25 cellular contexts compared by ENCODE assay signal in genomic region chr5:39205550-39205949, GRCh38. TPM values are rescaled to one million over a fixed set of nuclear protein-coding genes. Genes with fewer than 3 reads are reported as not detected.
A peak's percentile ranks its signal among the peaks of the same experiment; 100 is the strongest.
DNase-seq lines count a peak whose midpoint lies in the region; ATAC-seq and TF ChIP-seq lines count a peak whose summit lies in the region.
"Had no signal": no experiment of that assay in that cellular context is flagged by ENCODE, and none has a peak within 500 bp of the region (broad histone marks: within the 10 kb centered on the region; RNA-seq: fewer than 3 reads in every experiment).

No MANE protein-coding gene starts in this region.

- no peak for TF ChIP-seq EP300 in sigmoid colon (IDR thresholded peaks at IDR 0.05)

- no peak for DNase-seq in activated naive CD4-positive, alpha-beta T cell (lab: John Stamatoyannopoulos, UW)
- no peak for DNase-seq in T-helper 17 cell
- DNase-seq in activated naive CD8-positive, alpha-beta T cell treated with anti-CD3 and anti-CD28 coated beads, Interleukin-2, amount 50 U/mL, for 24 hours: no peak
- no peak for DNase-seq in stimulated activated effector memory CD8-positive, alpha-beta T cell treated with anti-CD3 and anti-CD28 coated beads, Interleukin-12 subunit alpha, Interleukin-12 subunit beta, amount 100 ng/mL, for 72 hours (ENCODE audit: low spot score in 2 of 2)
- no peak for DNase-seq in breast epithelium (ENCODE audit: low spot score in 2 of 2)
- no peak for DNase-seq in sigmoid colon
- DNase-seq: amniotic stem cell; C1 segment of cervical spinal cord; endodermal cell; esophagus squamous epithelium; HCEC 1CT; hypothalamus; left ventricle myocardium inferior; NCI-H1048; NCI-H2081; NCI-H226; ovary; RPMI8226; stimulated activated CD4-positive, alpha-beta T cell treated with anti-CD3 and anti-CD28 coated beads, Interleukin-12 subunit alpha, Interleukin-12 subunit beta, amount 100 ng/mL, for 4 hours; stomach; tibial artery had no signal

- intact Hi-C loops in breast epithelium (cut with DNase I; ENCODE audit: low total_unique reads) (loop anchor here (1.0 kb wide), 1 partner anchor 30 kb away; no protein-coding TSS in a partner anchor), sigmoid colon (cut with DNase I) (no loop called here)

- H3K36me3 Mint-ChIP-seq in activated naive CD4-positive, alpha-beta T cell treated with anti-CD3 and anti-CD28 coated beads, Interleukin-2, amount 50 U/mL, for 24 hours: no peaks in the 10 kb centered on the region
- peaks cover 9% of the 10 kb centered on the region for H3K36me3 Mint-ChIP-seq in T-helper 17 cell (ENCODE audit: low read depth)
- no peaks in the 10 kb centered on the region for H3K36me3 Mint-ChIP-seq in activated naive CD8-positive, alpha-beta T cell treated with anti-CD3 and anti-CD28 coated beads, Interleukin-2, amount 50 U/mL, for 24 hours (ENCODE audit: low read depth)
- H3K36me3 Mint-ChIP-seq in stimulated activated effector memory CD8-positive, alpha-beta T cell treated with anti-CD3 and anti-CD28 coated beads, Interleukin-12 subunit alpha, Interleukin-12 subunit beta, amount 100 ng/mL, for 72 hours: peaks cover 18% of the 10 kb centered on the region

- peak overlapping the region; percentile 94 for H3K4me3 Mint-ChIP-seq in activated naive CD4-positive, alpha-beta T cell treated with anti-CD3 and anti-CD28 coated beads, Interleukin-2, amount 50 U/mL, for 24 hours
- H3K4me3 Mint-ChIP-seq in T-helper 17 cell: peak overlapping the region; percentile 91
- peak overlapping the region; percentile 86 for H3K4me3 Mint-ChIP-seq in activated naive CD8-positive, alpha-beta T cell treated with anti-CD3 and anti-CD28 coated beads, Interleukin-2, amount 50 U/mL, for 24 hours
- H3K4me3 Mint-ChIP-seq in stimulated activated effector memory CD8-positive, alpha-beta T cell treated with anti-CD3 and anti-CD28 coated beads, Interleukin-12 subunit alpha, Interleukin-12 subunit beta, amount 100 ng/mL, for 72 hours: peak overlapping the region; percentile 85
- H3K4me3 Mint-ChIP-seq: endodermal cell had no signal

- WGBS in sigmoid colon, 2 donors: 75 to 76% methylated on average over 3 of the region's 3 CpGs

- no peaks in the 10 kb centered on the region for H3K4me1 ChIP-seq in breast epithelium
- H3K4me1 ChIP-seq in sigmoid colon: no peaks in the 10 kb centered on the region
- H3K4me1 ChIP-seq: esophagus squamous epithelium, left ventricle myocardium inferior, right atrium auricular region, tibial artery had no signal

- H3K36me3 ChIP-seq in breast epithelium: no peaks in the 10 kb centered on the region
- no peaks in the 10 kb centered on the region for H3K36me3 ChIP-seq in sigmoid colon
- H3K36me3 ChIP-seq: esophagus squamous epithelium, left ventricle myocardium inferior, ovary, right atrium auricular region, stomach, tibial artery had no signal

- no peaks in the 10 kb centered on the region for H3K9me3 ChIP-seq in T-helper 17 cell (ENCODE audit: control insufficient read depth, low read length, poor library complexity, severe bottlenecking)
- H3K9me3 ChIP-seq in breast epithelium: no peaks in the 10 kb centered on the region
- H3K9me3 ChIP-seq in sigmoid colon: no peaks in the 10 kb centered on the region
- H3K9me3 ChIP-seq: esophagus squamous epithelium, left ventricle myocardium inferior, ovary, right atrium auricular region, stomach, tibial artery had no signal

- H3K27ac ChIP-seq in breast epithelium (no peak overlapping the region), sigmoid colon (no peak overlapping the region)
- H3K27ac ChIP-seq: left ventricle myocardium inferior, ovary, right atrium auricular region, stomach, tibial artery had no signal

- H3K27me3 Mint-ChIP-seq in activated naive CD4-positive, alpha-beta T cell treated with anti-CD3 and anti-CD28 coated beads, Interleukin-2, amount 50 U/mL, for 24 hours: no peaks in the 10 kb centered on the region
- H3K27me3 Mint-ChIP-seq in T-helper 17 cell: no peaks in the 10 kb centered on the region
- H3K27me3 Mint-ChIP-seq in activated naive CD8-positive, alpha-beta T cell treated with anti-CD3 and anti-CD28 coated beads, Interleukin-2, amount 50 U/mL, for 24 hours: no peaks in the 10 kb centered on the region

- no peaks in the 10 kb centered on the region for H3K9me3 Mint-ChIP-seq in activated naive CD4-positive, alpha-beta T cell treated with anti-CD3 and anti-CD28 coated beads, Interleukin-2, amount 50 U/mL, for 24 hours
- no peaks in the 10 kb centered on the region for H3K9me3 Mint-ChIP-seq in activated naive CD8-positive, alpha-beta T cell treated with anti-CD3 and anti-CD28 coated beads, Interleukin-2, amount 50 U/mL, for 24 hours
- H3K9me3 Mint-ChIP-seq in stimulated activated effector memory CD8-positive, alpha-beta T cell treated with anti-CD3 and anti-CD28 coated beads, Interleukin-12 subunit alpha, Interleukin-12 subunit beta, amount 100 ng/mL, for 72 hours: no peaks in the 10 kb centered on the region

- H3K27ac Mint-ChIP-seq in activated naive CD4-positive, alpha-beta T cell treated with anti-CD3 and anti-CD28 coated beads, Interleukin-2, amount 50 U/mL, for 24 hours: peak overlapping the region; percentile 97
- peak overlapping the region; percentile 100 for H3K27ac Mint-ChIP-seq in T-helper 17 cell
- peak overlapping the region; percentile 93 for H3K27ac Mint-ChIP-seq in activated naive CD8-positive, alpha-beta T cell treated with anti-CD3 and anti-CD28 coated beads, Interleukin-2, amount 50 U/mL, for 24 hours
- H3K27ac Mint-ChIP-seq in stimulated activated effector memory CD8-positive, alpha-beta T cell treated with anti-CD3 and anti-CD28 coated beads, Interleukin-12 subunit alpha, Interleukin-12 subunit beta, amount 100 ng/mL, for 72 hours: peak overlapping the region; percentile 98
- H3K27ac Mint-ChIP-seq: endodermal cell had no signal

- TF ChIP-seq POLR2A in breast epithelium (IDR thresholded peaks at IDR 0.05): no peak
- TF ChIP-seq POLR2A in sigmoid colon (IDR thresholded peaks at IDR 0.05): no peak

- no peak overlapping the region for H3K4me3 ChIP-seq in breast epithelium
- no peak overlapping the region for H3K4me3 ChIP-seq in sigmoid colon
- H3K4me3 ChIP-seq: esophagus squamous epithelium, left ventricle myocardium inferior, ovary, right atrium auricular region, stomach, tibial artery had no signal

- TF ChIP-seq CTCF in breast epithelium (IDR thresholded peaks at IDR 0.05): no peak
- TF ChIP-seq CTCF in sigmoid colon (IDR thresholded peaks at IDR 0.05): no peak

- H3K27me3 ChIP-seq in breast epithelium: no peaks in the 10 kb centered on the region
- no peaks in the 10 kb centered on the region for H3K27me3 ChIP-seq in sigmoid colon
- H3K27me3 ChIP-seq: esophagus squamous epithelium, ovary, right atrium auricular region, stomach, tibial artery had no signal

- peaks cover 75% of the 10 kb centered on the region for H3K4me1 Mint-ChIP-seq in activated naive CD4-positive, alpha-beta T cell treated with anti-CD3 and anti-CD28 coated beads, Interleukin-2, amount 50 U/mL, for 24 hours
- peaks cover 57% of the 10 kb centered on the region for H3K4me1 Mint-ChIP-seq in T-helper 17 cell
- peaks cover 84% of the 10 kb centered on the region for H3K4me1 Mint-ChIP-seq in activated naive CD8-positive, alpha-beta T cell treated with anti-CD3 and anti-CD28 coated beads, Interleukin-2, amount 50 U/mL, for 24 hours
- peaks cover 79% of the 10 kb centered on the region for H3K4me1 Mint-ChIP-seq in stimulated activated effector memory CD8-positive, alpha-beta T cell treated with anti-CD3 and anti-CD28 coated beads, Interleukin-12 subunit alpha, Interleukin-12 subunit beta, amount 100 ng/mL, for 72 hours
- H3K4me1 Mint-ChIP-seq: endodermal cell had no signal

- no peak for ATAC-seq in T-helper 17 cell
- no peak for ATAC-seq in activated naive CD8-positive, alpha-beta T cell treated with anti-CD3 and anti-CD28 coated beads, Interleukin-2, amount 50 U/mL, for 24 hours
- no peak for ATAC-seq in stimulated activated effector memory CD8-positive, alpha-beta T cell treated with anti-CD3 and anti-CD28 coated beads, Interleukin-12 subunit alpha, Interleukin-12 subunit beta, amount 100 ng/mL, for 72 hours
- no peak for ATAC-seq in GM19455 (IDR thresholded peaks at IDR 0.05; ENCODE audit: unreplicated experiment)

RNA-seq across cellular contexts. Expression of gene FYB1, which starts 13.8 kb away (rescaled TPM):
- total RNA-seq in T-helper 17 cell: 100 to 1,000 TPM; 499 to 517 TPM
- 10 to 100 TPM; 10.2 to 17.9 (median 11.4) TPM for total RNA-seq in breast epithelium
- 10 to 100 TPM in 3 of 4 donors, 1 to 10 TPM in 1; 8.6 to 15.5 (median 12.4) TPM for total RNA-seq in sigmoid colon
- polyA plus RNA-seq in sigmoid colon: 10 to 100 TPM in 1 of 3 donors, 1 to 10 TPM in 2; 2.8 to 18.2 (median 3.6) TPM
- total RNA-seq: endodermal cell, LHCN-M2 had no signal

Comparison
In these comparisons a context has a peak if more than half of its experiments do, and no peak if none do; other contexts are left out.
1. RNA of gene FYB1, which starts 13.8 kb away (total RNA-seq): 499 to 517 TPM in T-helper 17 cell; 8.6 to 15.5 TPM in sigmoid colon and 10.2 to 17.9 TPM in breast epithelium; every median in the first group is over 10 times any median in the second.
2. Peak in every context shown above with its lines, with median percentiles within 50 percentile points of each other: H3K27ac Mint-ChIP-seq and H3K4me3 Mint-ChIP-seq.